Comparison of ENCODE assay signal across 28 cellular contexts in the genomic region with DNA sequence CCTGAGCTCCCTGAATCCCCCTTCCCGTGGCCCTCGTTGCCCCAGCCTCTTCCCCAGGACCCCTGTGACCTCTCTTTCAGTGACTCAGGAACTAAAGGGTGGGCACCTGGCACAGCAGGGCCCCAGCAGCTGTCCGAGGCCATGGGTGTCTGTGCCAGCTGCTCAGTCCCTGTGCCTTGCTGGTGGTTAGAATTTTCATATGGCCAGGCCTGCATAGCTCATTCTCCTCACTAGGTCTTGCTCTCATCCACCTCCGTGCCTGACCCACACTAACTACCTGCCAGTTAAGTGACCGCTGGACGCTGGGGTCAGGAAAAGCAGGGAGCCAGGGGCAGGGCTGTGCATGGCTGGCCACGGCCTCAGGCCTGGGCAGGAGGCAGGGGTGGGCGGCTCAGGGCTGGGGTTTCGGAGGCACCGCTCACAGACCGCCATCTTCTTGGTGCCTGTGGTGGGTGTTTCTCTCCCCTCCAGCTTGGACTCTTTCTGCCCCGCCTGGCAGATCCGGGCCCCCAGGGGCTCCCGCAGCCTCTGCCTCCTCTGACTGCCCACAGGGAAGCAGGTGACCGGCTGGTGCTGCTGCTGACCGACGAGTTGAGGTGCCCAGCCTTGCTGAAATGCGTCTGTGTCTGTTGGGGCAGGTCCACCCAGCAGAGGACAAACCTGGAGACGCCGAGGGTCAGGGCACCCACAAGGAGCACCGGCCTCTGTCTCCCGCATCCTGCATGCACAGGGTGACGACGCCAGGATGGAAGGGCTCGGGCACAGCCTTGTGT. TPM values are rescaled to one million over a fixed set of nuclear protein-coding genes. Genes with fewer than 3 reads are reported as not detected.
"Had no signal": no experiment of that assay in that cellular context is flagged by ENCODE, and none has a peak within 500 bp of the region (broad histone marks: within the 10 kb centered on the region; RNA-seq: fewer than 3 reads in every experiment).

No MANE protein-coding gene starts in this region.

- H3K27ac ChIP-seq: body of pancreas, colonic mucosa, gastrocnemius medialis, left ventricle myocardium inferior, tibial nerve, vagina had no signal

- DNase-seq: activated CD4-positive, alpha-beta memory T cell treated with anti-CD3 and anti-CD28 coated beads, Interleukin-2, amount 10 ng/mL, durations not matched to agents 7 days and 5 days; activated CD4-positive, alpha-beta T cell treated with anti-CD3 and anti-CD28 coated beads for 48 hours; activated CD4-positive, CD25-positive, alpha-beta regulatory T cell; activated CD8-positive, alpha-beta memory T cell treated with anti-CD3 and anti-CD28 coated beads, Interleukin-2, amount 10 ng/mL, durations not matched to agents 7 days and 5 days; activated naive CD4-positive, alpha-beta T cell; activated naive CD8-positive, alpha-beta T cell treated with anti-CD3 and anti-CD28 coated beads for 36 hours; activated T-cell treated with anti-CD3 and anti-CD28 coated beads, Interleukin-2, amount 50 U/mL, for 1 hour; amniotic stem cell; body of pancreas; colonic mucosa; gastrocnemius medialis; head of caudate nucleus; left ventricle myocardium inferior; mesenchymal stem cell; mucosa of descending colon; naive thymus-derived CD8-positive, alpha-beta T cell; nucleus accumbens; stimulated activated naive CD8-positive, alpha-beta T cell treated with anti-CD3 and anti-CD28 coated beads, Interleukin-15, Interleukin-2, amounts not matched to agents 100 U/mL and 50 U/mL, for 24 hours; SW 1271 had no signal

- H3K9me3 Mint-ChIP-seq: activated CD4-positive, alpha-beta memory T cell treated with anti-CD3 and anti-CD28 coated beads, Interleukin-2, amount 10 ng/mL, durations not matched to agents 7 days and 5 days; activated naive CD8-positive, alpha-beta T cell treated with anti-CD3 and anti-CD28 coated beads for 36 hours; activated T-helper 17 cell treated with anti-CD3 and anti-CD28 coated beads, Interleukin-2, amount 50 U/mL, for 72 hours; T-helper 2 cell treated with Interferon-gamma antibody and Interleukin-4, amounts not matched to agents 5 μg/mL and 100 μg/mL, for 36 hours had no signal

- H3K4me3 ChIP-seq: body of pancreas, colonic mucosa, gastrocnemius medialis, left ventricle myocardium inferior, mucosa of descending colon, tibial nerve, vagina had no signal

- FAIRE-seq: TTC549 had no signal

- ATAC-seq: activated CD8-positive, alpha-beta memory T cell treated with anti-CD3 and anti-CD28 coated beads, Interleukin-2, amount 10 ng/mL, durations not matched to agents 7 days and 5 days; activated T-helper 17 cell treated with anti-CD3 and anti-CD28 coated beads, Interleukin-2, amount 50 U/mL, for 72 hours; body of pancreas; gastrocnemius medialis; mucosa of descending colon; naive thymus-derived CD8-positive, alpha-beta T cell; stimulated activated naive CD8-positive, alpha-beta T cell treated with anti-CD3 and anti-CD28 coated beads, Interleukin-15, Interleukin-2, amounts not matched to agents 100 U/mL and 50 U/mL, for 24 hours had no signal

- H3K27me3 ChIP-seq: body of pancreas, colonic mucosa, tibial nerve, vagina had no signal

- H3K4me1 ChIP-seq: gastrocnemius medialis had no signal

- H3K36me3 ChIP-seq: colonic mucosa, gastrocnemius medialis, left ventricle myocardium inferior, tibial nerve, vagina had no signal

- H3K27me3 Mint-ChIP-seq: activated CD4-positive, alpha-beta memory T cell treated with anti-CD3 and anti-CD28 coated beads, Interleukin-2, amount 10 ng/mL, durations not matched to agents 7 days and 5 days; activated CD8-positive, alpha-beta memory T cell treated with anti-CD3 and anti-CD28 coated beads, Interleukin-2, amount 10 ng/mL, durations not matched to agents 7 days and 5 days; activated T-helper 17 cell treated with anti-CD3 and anti-CD28 coated beads, Interleukin-2, amount 50 U/mL, for 72 hours had no signal

- H3K36me3 Mint-ChIP-seq: activated CD8-positive, alpha-beta memory T cell treated with anti-CD3 and anti-CD28 coated beads, Interleukin-2, amount 10 ng/mL, durations not matched to agents 7 days and 5 days; naive thymus-derived CD8-positive, alpha-beta T cell had no signal

- H3K9me3 ChIP-seq: body of pancreas, colonic mucosa, gastrocnemius medialis, mucosa of descending colon, tibial nerve, vagina had no signal

- H3K4me3 Mint-ChIP-seq: activated CD4-positive, alpha-beta memory T cell treated with anti-CD3 and anti-CD28 coated beads, Interleukin-2, amount 10 ng/mL, durations not matched to agents 7 days and 5 days; activated CD8-positive, alpha-beta memory T cell treated with anti-CD3 and anti-CD28 coated beads, Interleukin-2, amount 10 ng/mL, durations not matched to agents 7 days and 5 days; activated naive CD8-positive, alpha-beta T cell treated with anti-CD3 and anti-CD28 coated beads for 36 hours; activated T-helper 17 cell treated with anti-CD3 and anti-CD28 coated beads, Interleukin-2, amount 50 U/mL, for 72 hours; naive thymus-derived CD8-positive, alpha-beta T cell; T-helper 2 cell treated with Interferon-gamma antibody and Interleukin-4, amounts not matched to agents 5 μg/mL and 100 μg/mL, for 36 hours had no signal

- H3K27ac Mint-ChIP-seq: activated CD4-positive, alpha-beta memory T cell treated with anti-CD3 and anti-CD28 coated beads, Interleukin-2, amount 10 ng/mL, durations not matched to agents 7 days and 5 days; activated CD8-positive, alpha-beta memory T cell treated with anti-CD3 and anti-CD28 coated beads, Interleukin-2, amount 10 ng/mL, durations not matched to agents 7 days and 5 days; activated naive CD8-positive, alpha-beta T cell treated with anti-CD3 and anti-CD28 coated beads for 36 hours; activated T-helper 17 cell treated with anti-CD3 and anti-CD28 coated beads, Interleukin-2, amount 50 U/mL, for 72 hours; T-helper 2 cell treated with Interferon-gamma antibody and Interleukin-4, amounts not matched to agents 5 μg/mL and 100 μg/mL, for 36 hours had no signal

RNA-seq across cellular contexts. Expression of gene MRGPRD, which starts 20.3 kb away (rescaled TPM):
- total RNA-seq: activated CD4-positive, alpha-beta memory T cell treated with anti-CD3 and anti-CD28 coated beads, Interleukin-2, amount 10 ng/mL, durations not matched to agents 7 days and 5 days; activated CD8-positive, alpha-beta memory T cell treated with anti-CD3 and anti-CD28 coated beads, Interleukin-2, amount 10 ng/mL, durations not matched to agents 7 days and 5 days; activated naive CD8-positive, alpha-beta T cell treated with anti-CD3 and anti-CD28 coated beads for 36 hours; activated T-helper 17 cell treated with anti-CD3 and anti-CD28 coated beads, Interleukin-2, amount 50 U/mL, for 72 hours; body of pancreas; cardiac septum; colonic mucosa; gastrocnemius medialis; kidney epithelial cell; left ventricle myocardium inferior; naive thymus-derived CD8-positive, alpha-beta T cell; skeletal muscle tissue; tibial nerve; vagina had no signal
- polyA plus RNA-seq: esophagus had no signal

RNA-seq across cellular contexts. Expression of gene MRGPRF, which starts 52.6 kb away (rescaled TPM):
- total RNA-seq: activated CD4-positive, alpha-beta memory T cell treated with anti-CD3 and anti-CD28 coated beads, Interleukin-2, amount 10 ng/mL, durations not matched to agents 7 days and 5 days; activated CD8-positive, alpha-beta memory T cell treated with anti-CD3 and anti-CD28 coated beads, Interleukin-2, amount 10 ng/mL, durations not matched to agents 7 days and 5 days; activated naive CD8-positive, alpha-beta T cell treated with anti-CD3 and anti-CD28 coated beads for 36 hours; activated T-helper 17 cell treated with anti-CD3 and anti-CD28 coated beads, Interleukin-2, amount 50 U/mL, for 72 hours; naive thymus-derived CD8-positive, alpha-beta T cell had no signal
- polyA plus RNA-seq: naive thymus-derived CD8-positive, alpha-beta T cell had no signal
